Comparison of ENCODE assay signal across 1 cellular context in genomic region chr5:150175536-150175935, GRCh38.
TF ChIP-seq lines count a peak whose summit lies in the region.

No MANE protein-coding gene starts in this region.

TF ChIP-seq in GM23338, 12 proteins besides CTCF, POLR2A, EP300 and RAD21 (continued from another document):
- TF ChIP-seq, protein P1, sequence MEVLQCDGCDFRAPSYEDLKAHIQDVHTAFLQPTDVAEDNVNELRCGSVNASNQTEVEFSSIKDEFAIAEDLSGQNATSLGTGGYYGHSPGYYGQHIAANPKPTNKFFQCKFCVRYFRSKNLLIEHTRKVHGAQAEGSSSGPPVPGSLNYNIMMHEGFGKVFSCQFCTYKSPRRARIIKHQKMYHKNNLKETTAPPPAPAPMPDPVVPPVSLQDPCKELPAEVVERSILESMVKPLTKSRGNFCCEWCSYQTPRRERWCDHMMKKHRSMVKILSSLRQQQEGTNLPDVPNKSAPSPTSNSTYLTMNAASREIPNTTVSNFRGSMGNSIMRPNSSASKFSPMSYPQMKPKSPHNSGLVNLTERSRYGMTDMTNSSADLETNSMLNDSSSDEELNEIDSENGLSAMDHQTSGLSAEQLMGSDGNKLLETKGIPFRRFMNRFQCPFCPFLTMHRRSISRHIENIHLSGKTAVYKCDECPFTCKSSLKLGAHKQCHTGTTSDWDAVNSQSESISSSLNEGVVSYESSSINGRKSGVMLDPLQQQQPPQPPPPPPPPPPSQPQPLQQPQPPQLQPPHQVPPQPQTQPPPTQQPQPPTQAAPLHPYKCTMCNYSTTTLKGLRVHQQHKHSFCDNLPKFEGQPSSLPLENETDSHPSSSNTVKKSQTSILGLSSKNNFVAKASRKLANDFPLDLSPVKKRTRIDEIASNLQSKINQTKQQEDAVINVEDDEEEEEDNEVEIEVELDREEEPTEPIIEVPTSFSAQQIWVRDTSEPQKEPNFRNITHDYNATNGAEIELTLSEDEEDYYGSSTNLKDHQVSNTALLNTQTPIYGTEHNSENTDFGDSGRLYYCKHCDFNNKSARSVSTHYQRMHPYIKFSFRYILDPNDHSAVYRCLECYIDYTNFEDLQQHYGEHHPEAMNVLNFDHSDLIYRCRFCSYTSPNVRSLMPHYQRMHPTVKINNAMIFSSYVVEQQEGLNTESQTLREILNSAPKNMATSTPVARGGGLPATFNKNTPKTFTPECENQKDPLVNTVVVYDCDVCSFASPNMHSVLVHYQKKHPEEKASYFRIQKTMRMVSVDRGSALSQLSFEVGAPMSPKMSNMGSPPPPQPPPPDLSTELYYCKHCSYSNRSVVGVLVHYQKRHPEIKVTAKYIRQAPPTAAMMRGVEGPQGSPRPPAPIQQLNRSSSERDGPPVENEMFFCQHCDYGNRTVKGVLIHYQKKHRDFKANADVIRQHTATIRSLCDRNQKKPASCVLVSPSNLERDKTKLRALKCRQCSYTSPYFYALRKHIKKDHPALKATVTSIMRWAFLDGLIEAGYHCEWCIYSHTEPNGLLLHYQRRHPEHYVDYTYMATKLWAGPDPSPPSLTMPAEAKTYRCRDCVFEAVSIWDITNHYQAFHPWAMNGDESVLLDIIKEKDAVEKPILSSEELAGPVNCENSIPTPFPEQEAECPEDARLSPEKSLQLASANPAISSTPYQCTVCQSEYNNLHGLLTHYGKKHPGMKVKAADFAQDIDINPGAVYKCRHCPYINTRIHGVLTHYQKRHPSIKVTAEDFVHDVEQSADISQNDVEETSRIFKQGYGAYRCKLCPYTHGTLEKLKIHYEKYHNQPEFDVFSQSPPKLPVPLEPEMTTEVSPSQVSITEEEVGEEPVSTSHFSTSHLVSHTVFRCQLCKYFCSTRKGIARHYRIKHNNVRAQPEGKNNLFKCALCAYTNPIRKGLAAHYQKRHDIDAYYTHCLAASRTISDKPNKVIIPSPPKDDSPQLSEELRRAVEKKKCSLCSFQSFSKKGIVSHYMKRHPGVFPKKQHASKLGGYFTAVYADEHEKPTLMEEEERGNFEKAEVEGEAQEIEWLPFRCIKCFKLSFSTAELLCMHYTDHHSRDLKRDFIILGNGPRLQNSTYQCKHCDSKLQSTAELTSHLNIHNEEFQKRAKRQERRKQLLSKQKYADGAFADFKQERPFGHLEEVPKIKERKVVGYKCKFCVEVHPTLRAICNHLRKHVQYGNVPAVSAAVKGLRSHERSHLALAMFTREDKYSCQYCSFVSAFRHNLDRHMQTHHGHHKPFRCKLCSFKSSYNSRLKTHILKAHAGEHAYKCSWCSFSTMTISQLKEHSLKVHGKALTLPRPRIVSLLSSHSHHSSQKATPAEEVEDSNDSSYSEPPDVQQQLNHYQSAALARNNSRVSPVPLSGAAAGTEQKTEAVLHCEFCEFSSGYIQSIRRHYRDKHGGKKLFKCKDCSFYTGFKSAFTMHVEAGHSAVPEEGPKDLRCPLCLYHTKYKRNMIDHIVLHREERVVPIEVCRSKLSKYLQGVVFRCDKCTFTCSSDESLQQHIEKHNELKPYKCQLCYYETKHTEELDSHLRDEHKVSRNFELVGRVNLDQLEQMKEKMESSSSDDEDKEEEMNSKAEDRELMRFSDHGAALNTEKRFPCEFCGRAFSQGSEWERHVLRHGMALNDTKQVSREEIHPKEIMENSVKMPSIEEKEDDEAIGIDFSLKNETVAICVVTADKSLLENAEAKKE (CRISPR knock-in tag; IDR thresholded peaks at IDR 0.05) = no peak
- TF ChIP-seq CREB1 (CRISPR knock-in tag; IDR thresholded peaks at IDR 0.05; ENCODE audit: low read depth) (no peak), EZH2 (IDR thresholded peaks at IDR 0.05; ENCODE audit: low read depth, unreplicated experiment) (no peak), STAT1 (IDR thresholded peaks at IDR 0.05; ENCODE audit: unreplicated experiment) (no peak), JUNB (IDR thresholded peaks at IDR 0.05; ENCODE audit: unreplicated experiment) (no peak), NANOG (IDR thresholded peaks at IDR 0.05; ENCODE audit: borderline replicate concordance) (no peak), ZNF114 (CRISPR knock-in tag; IDR thresholded peaks at IDR 0.05) (no peak), EZH2phosphoT487 (IDR thresholded peaks at IDR 0.05; ENCODE audit: unreplicated experiment) (no peak), POLR2AphosphoS5 (IDR thresholded peaks at IDR 0.05; ENCODE audit: low read depth) (no peak)
- TF ChIP-seq, protein P2, sequence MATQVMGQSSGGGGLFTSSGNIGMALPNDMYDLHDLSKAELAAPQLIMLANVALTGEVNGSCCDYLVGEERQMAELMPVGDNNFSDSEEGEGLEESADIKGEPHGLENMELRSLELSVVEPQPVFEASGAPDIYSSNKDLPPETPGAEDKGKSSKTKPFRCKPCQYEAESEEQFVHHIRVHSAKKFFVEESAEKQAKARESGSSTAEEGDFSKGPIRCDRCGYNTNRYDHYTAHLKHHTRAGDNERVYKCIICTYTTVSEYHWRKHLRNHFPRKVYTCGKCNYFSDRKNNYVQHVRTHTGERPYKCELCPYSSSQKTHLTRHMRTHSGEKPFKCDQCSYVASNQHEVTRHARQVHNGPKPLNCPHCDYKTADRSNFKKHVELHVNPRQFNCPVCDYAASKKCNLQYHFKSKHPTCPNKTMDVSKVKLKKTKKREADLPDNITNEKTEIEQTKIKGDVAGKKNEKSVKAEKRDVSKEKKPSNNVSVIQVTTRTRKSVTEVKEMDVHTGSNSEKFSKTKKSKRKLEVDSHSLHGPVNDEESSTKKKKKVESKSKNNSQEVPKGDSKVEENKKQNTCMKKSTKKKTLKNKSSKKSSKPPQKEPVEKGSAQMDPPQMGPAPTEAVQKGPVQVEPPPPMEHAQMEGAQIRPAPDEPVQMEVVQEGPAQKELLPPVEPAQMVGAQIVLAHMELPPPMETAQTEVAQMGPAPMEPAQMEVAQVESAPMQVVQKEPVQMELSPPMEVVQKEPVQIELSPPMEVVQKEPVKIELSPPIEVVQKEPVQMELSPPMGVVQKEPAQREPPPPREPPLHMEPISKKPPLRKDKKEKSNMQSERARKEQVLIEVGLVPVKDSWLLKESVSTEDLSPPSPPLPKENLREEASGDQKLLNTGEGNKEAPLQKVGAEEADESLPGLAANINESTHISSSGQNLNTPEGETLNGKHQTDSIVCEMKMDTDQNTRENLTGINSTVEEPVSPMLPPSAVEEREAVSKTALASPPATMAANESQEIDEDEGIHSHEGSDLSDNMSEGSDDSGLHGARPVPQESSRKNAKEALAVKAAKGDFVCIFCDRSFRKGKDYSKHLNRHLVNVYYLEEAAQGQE (IDR thresholded peaks at IDR 0.05; ENCODE audit: unreplicated experiment) = no peak
- TF ChIP-seq, protein P3, sequence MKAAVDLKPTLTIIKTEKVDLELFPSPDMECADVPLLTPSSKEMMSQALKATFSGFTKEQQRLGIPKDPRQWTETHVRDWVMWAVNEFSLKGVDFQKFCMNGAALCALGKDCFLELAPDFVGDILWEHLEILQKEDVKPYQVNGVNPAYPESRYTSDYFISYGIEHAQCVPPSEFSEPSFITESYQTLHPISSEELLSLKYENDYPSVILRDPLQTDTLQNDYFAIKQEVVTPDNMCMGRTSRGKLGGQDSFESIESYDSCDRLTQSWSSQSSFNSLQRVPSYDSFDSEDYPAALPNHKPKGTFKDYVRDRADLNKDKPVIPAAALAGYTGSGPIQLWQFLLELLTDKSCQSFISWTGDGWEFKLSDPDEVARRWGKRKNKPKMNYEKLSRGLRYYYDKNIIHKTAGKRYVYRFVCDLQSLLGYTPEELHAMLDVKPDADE (IDR thresholded peaks at IDR 0.05) = no peak
